ENCODE assay signal across 14 cellular contexts in genomic region chr20:4297141-4297826, GRCh38. TPM values are rescaled to one million over a fixed set of nuclear protein-coding genes. Genes with fewer than 3 reads are reported as not detected.
DNase-seq lines count a peak whose midpoint lies in the region; ATAC-seq and TF ChIP-seq lines count a peak whose summit lies in the region.
"Had no signal": no experiment of that assay in that cellular context is flagged by ENCODE, and none has a peak within 500 bp of the region (broad histone marks: within the 10 kb centered on the region; RNA-seq: fewer than 3 reads in every experiment).

No MANE protein-coding gene starts in this region.

- no peaks in the 10 kb centered on the region for H3K27me3 ChIP-seq in MG63
- H3K27me3 ChIP-seq: cardiac muscle cell had no signal

- TF ChIP-seq CTCF in fibroblast of the aortic adventitia (IDR thresholded peaks at IDR 0.05; ENCODE audit: insufficient read depth, low read length) = no peak

- no peaks in the 10 kb centered on the region for H3K9me3 ChIP-seq in MG63

- peak; percentile 84 for DNase-seq in AG20443 (ENCODE audit: low spot score)
- DNase-seq in MG63 = peak; percentile 40
- DNase-seq in fibroblast of the aortic adventitia (ENCODE audit: low read depth) = peak; percentile 46
- DNase-seq in posterior vena cava (ENCODE audit: low spot score) = peak; percentile 85
- no peak for DNase-seq in germinal center (ENCODE audit: low spot score)
- no peak for DNase-seq in NCI-H774 (lab: John Stamatoyannopoulos, UW)
- DNase-seq in SW 1271 (lab: John Stamatoyannopoulos, UW) = no peak
- DNase-seq: activated B cell treated with CpG ODN at 0.5 μM for 24 hours; activated T-cell treated with anti-CD3 and anti-CD28 coated beads, Interleukin-2, amount 50 U/mL, for 48 hours; CD4-positive, CD25-positive, alpha-beta regulatory T cell; NCI-H2107 had no signal

- no peak for ATAC-seq in HG02981 (IDR thresholded peaks at IDR 0.05; ENCODE audit: unreplicated experiment)

- intact Hi-C loops in posterior vena cava (cut with DNase I) = no loop called here

- no peaks in the 10 kb centered on the region for H3K36me3 ChIP-seq in MG63
- H3K36me3 ChIP-seq: cardiac muscle cell had no signal

- H3K4me3 ChIP-seq in MG63 (no peak overlapping the region), fibroblast of the aortic adventitia (ENCODE audit: low read depth, low read length) (no peak overlapping the region)
- H3K4me3 ChIP-seq: cardiac muscle cell, skin epidermis had no signal

RNA-seq across cellular contexts. Expression of gene ADRA1D, which starts 48.2 kb away (rescaled TPM):
- 0.10 TPM in 1 of 2 replicates, not detected in the other for total RNA-seq in MG63 (2014; rRNA removed; shearing (Covaris generic); ENCODE audit: low replicate concordance)
- total RNA-seq in fibroblast of the aortic adventitia (ENCODE audit: low replicate concordance) = 0.09 and 0.49 TPM in 2 replicates
- 1 to 10 TPM; 1.2 to 1.4 TPM for total RNA-seq in posterior vena cava
- total RNA-seq: activated B cell treated with CpG ODN at 0.5 μM for 24 hours; CD4-positive, CD25-positive, alpha-beta regulatory T cell had no signal

Comparison
In these comparisons a context has a peak if more than half of its experiments do, and no peak if none do; other contexts are left out.
1. DNase-seq: peak in AG20443 (single experiment), MG63 (single experiment), fibroblast of the aortic adventitia (single experiment) and posterior vena cava (single experiment); none in germinal center (single experiment), NCI-H774 (single experiment) and SW 1271 (0 of 2).